8 cellular contexts compared by ENCODE assay signal in the genomic region with DNA sequence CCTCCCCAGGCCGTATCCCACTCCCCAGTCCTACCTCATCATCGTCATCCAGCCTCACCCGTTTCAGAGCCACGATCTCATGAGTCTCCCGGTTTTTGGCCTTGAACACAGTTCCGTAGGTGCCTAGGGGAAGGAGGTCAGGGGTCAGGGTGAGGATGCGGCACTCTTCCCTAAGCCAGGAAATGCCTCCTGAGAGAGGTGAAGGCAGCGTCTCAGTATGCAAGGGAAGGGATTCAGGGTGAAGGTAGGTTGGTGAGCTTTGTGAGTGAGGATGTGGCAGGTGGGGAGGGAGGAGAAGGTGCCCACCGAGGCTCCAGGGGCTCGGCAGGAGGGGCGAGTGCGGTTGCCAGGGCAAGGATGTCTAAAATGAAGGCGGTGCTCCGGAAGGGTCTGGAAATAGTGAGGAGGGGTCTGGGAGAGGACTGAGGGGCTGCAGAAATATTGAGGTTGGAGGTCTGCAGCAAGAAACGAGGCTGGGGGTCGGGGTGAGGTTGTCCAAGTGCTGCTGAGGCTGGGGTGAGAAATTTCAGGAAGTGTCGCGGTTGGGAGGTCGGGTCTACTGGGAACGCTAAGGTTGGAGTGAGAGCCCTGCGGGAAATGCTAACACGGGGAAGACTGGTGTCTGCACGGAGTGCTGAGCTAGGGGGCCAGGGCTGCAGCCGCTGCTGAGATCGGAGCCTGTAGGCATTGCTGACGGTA. TPM values are rescaled to one million over a fixed set of nuclear protein-coding genes. Genes with fewer than 3 reads are reported as not detected.
DNase-seq lines count a peak whose midpoint lies in the region; ATAC-seq, FAIRE-seq and TF ChIP-seq lines count a peak whose summit lies in the region.

No MANE protein-coding gene starts in this region.

- H3K4ac ChIP-seq in mesenchymal stem cell (ENCODE audit: low read depth in 1 of 2, low read length in 2 of 2), result no peak overlapping the region

- no peak overlapping the region for H4K91ac ChIP-seq in mesenchymal stem cell (ENCODE audit: low read length)

- TF ChIP-seq RAD21 in K562 (CRISPR knock-in tag; conservative IDR thresholded peaks at IDR 0.05 in 1 of 2, IDR thresholded peaks at IDR 0.05 in 1 of 2), result no peak

- H3K9me1 ChIP-seq in K562 (ENCODE audit: control insufficient read depth, insufficient read depth, low read length), result no peaks in the 10 kb centered on the region

- CTCF ChIA-PET in K562 (lab: Yijun Ruan, JAX; ENCODE audit: low intra/inter-chr PET ratio), result interaction anchor here (2.9 kb wide), 1 partner anchor 28 kb away, joined by 14 read pairs; the partner anchor contains the start of gene ABCB8

- TF ChIP-seq EP300 in K562 (IDR thresholded peaks at IDR 0.05; ENCODE audit: low read length), result no peak

- H3K14ac ChIP-seq in mesenchymal stem cell (ENCODE audit: low read length in 2 of 2), result peak overlapping the region in 1 of 2 experiments; percentile 0

- H2BK120ac ChIP-seq in mesenchymal stem cell (ENCODE audit: low read depth, low read length), result no peak overlapping the region

- H3K9ac ChIP-seq in HUES64 (ENCODE audit: low read depth, low read length) (peak overlapping the region; percentile 10; the same call in 1 of the 2 replicates), K562 (ENCODE audit: insufficient read depth in 1 of 2, low read depth in 2 of 2, low read length in 2 of 2) (peak overlapping the region; percentile 85 to 91), mesenchymal stem cell (ENCODE audit: low read length) (peak overlapping the region; percentile 90)

- peak; percentile 10 for ATAC-seq in GM21529 (IDR thresholded peaks at IDR 0.05; ENCODE audit: unreplicated experiment)
- peak; percentile 4 for ATAC-seq in K562

- H2AK5ac ChIP-seq in mesenchymal stem cell (ENCODE audit: low read length, severe bottlenecking), result no peak overlapping the region

- H3K27me3 ChIP-seq in GM06990 (replicated peaks; ENCODE audit: control insufficient read depth, insufficient read depth, low read length) (no peaks in the 10 kb centered on the region), HUES64 (ENCODE audit: insufficient read depth, low read length) (peaks cover 33% of the 10 kb centered on the region), K562 (ENCODE audit: control insufficient read depth in 2 of 2, insufficient read depth in 2 of 2, low read length in 2 of 2) (no peaks in the 10 kb centered on the region), mesenchymal stem cell (ENCODE audit: control insufficient read depth in 1 of 2, insufficient read depth in 1 of 2, low read length in 2 of 2) (no peaks in the 10 kb centered on the region)

- H3K18ac ChIP-seq in mesenchymal stem cell (ENCODE audit: low read depth in 1 of 2, low read length in 2 of 2), result peak overlapping the region; percentile 26 to 44

- H2BK5ac ChIP-seq in mesenchymal stem cell (ENCODE audit: low read depth, low read length, poor library complexity, severe bottlenecking), result no peak overlapping the region

- H3K27ac ChIP-seq in HUES64 (ENCODE audit: low read depth, low read length) (no peak overlapping the region), K562 (ENCODE audit: extremely low read depth, low read depth, low read length) (peak overlapping the region; percentile 16; the same call in 2 of the 3 replicates), mesenchymal stem cell (ENCODE audit: low read length, poor library complexity, severe bottlenecking) (peak overlapping the region; percentile 4)

- POLR2A ChIA-PET in K562 (lab: Yijun Ruan, JAX), result interaction anchor here (0.6 to 1.8 kb wide), 4 partner anchors 15 to 94 kb away, joined by 3 to 4 read pairs (median 4); no protein-coding TSS in a partner anchor

- DNase-seq in GM06990 (ENCODE audit: extremely low read depth, insufficient read length) (no peak), K562 (ENCODE audit: extremely low read depth in 1 of 4, low spot score in 3 of 4) (peak in 3 of 4 experiments; percentile 10 to 21 (median 14)), mesenchymal stem cell (no peak), NCI-H1105 (lab: John Stamatoyannopoulos, UW) (no peak), germinal center (ENCODE audit: low spot score) (no peak)
- no peak for DNase-seq in stimulated activated CD4-positive, alpha-beta T cell treated with anti-CD3 and anti-CD28 coated beads, Interleukin-4, amount 100 ng/mL, for 24 hours

- no peak overlapping the region for H2BK12ac ChIP-seq in mesenchymal stem cell (ENCODE audit: low read length in 2 of 2)

- no peak for TF ChIP-seq POLR2A in K562 (conservative IDR thresholded peaks at IDR 0.05)

- in situ Hi-C loops in K562 (cut with MboI), result no loop called here

- no peak for FAIRE-seq in K562 (lab: Jason Lieb, UNC)

- H3K9me3 ChIP-seq in HUES64 (ENCODE audit: insufficient read depth, low read depth, low read length) (no peaks in the 10 kb centered on the region), K562 (replicated peaks; ENCODE audit: control insufficient read depth, insufficient read depth, low read depth, low read length) (no peaks in the 10 kb centered on the region), mesenchymal stem cell (ENCODE audit: control insufficient read depth, low read length) (no peaks in the 10 kb centered on the region)

- BruUV-seq in K562 (replicated peaks; lab: Mats Ljungman, UMichigan), result no TSS peak

- TF ChIP-seq CTCF in GM06990 (IDR thresholded peaks at IDR 0.05; ENCODE audit: insufficient read depth, low read length, poor library complexity, severe bottlenecking) (no peak), K562 (IDR thresholded peaks at IDR 0.05 in 2 of 3, conservative IDR thresholded peaks at IDR 0.05 in 1 of 3; ENCODE audit: insufficient read depth in 2 of 3, low read depth in 1 of 3, low read length in 3 of 3) (no peak)

- H2AFZ ChIP-seq in K562 (ENCODE audit: low read depth, low read length) (peak overlapping the region; percentile 91), mesenchymal stem cell (ENCODE audit: low read depth, low read length) (peak overlapping the region; percentile 30)

- 6% methylated on average over 26 of the region's 26 CpGs for WGBS in HUES64
- WGBS in K562 (ENCODE audit: insufficient coverage, low coverage, missing lambda C conversion rate), result 32% methylated on average over 26 of the region's 26 CpGs
- 12% methylated on average over 25 of the region's 26 CpGs for WGBS in mesenchymal stem cell

- H4K20me1 ChIP-seq in K562 (replicated peaks; ENCODE audit: control insufficient read depth, insufficient read depth, low read length), result peaks cover 10% of the 10 kb centered on the region

- H3K4me3 ChIP-seq in GM06990 (replicated peaks; ENCODE audit: low read depth, low read length) (peak overlapping the region; percentile 75), HUES64 (ENCODE audit: low read length) (peak overlapping the region; percentile 86), K562 (peak overlapping the region; percentile 84), mesenchymal stem cell (ENCODE audit: insufficient read depth in 1 of 2, low read depth in 1 of 2, low read length in 2 of 2) (peak overlapping the region; percentile 63 to 96)

- peaks cover 5% of the 10 kb centered on the region for H3K36me3 ChIP-seq in GM06990 (ENCODE audit: control insufficient read depth, insufficient read depth, low read length)
- H3K36me3 ChIP-seq in HUES64 (ENCODE audit: insufficient read depth, low read length), result no peaks in the 10 kb centered on the region
- H3K36me3 ChIP-seq in K562 (ENCODE audit: control insufficient read depth, insufficient read depth, low read length), result peaks cover 5% of the 10 kb centered on the region; the same call in 2 of the 3 replicates
- H3K36me3 ChIP-seq in mesenchymal stem cell (ENCODE audit: control insufficient read depth in 1 of 2, insufficient read depth in 2 of 2, low read depth in 1 of 2, low read length in 2 of 2), result peaks cover 23 to 39% of the 10 kb centered on the region in 2 experiments

- H3K23ac ChIP-seq in mesenchymal stem cell (ENCODE audit: low read length in 2 of 2), result peak overlapping the region in 1 of 2 experiments; percentile 66

- no peak overlapping the region for H2BK15ac ChIP-seq in mesenchymal stem cell (ENCODE audit: low read depth, poor library complexity, severe bottlenecking)

- peaks cover 32% of the 10 kb centered on the region for H3K4me1 ChIP-seq in HUES64 (ENCODE audit: insufficient read depth, low read length)
- peaks cover 52 to 71% of the 10 kb centered on the region in 2 experiments for H3K4me1 ChIP-seq in K562 (replicated peaks in 1 of 2; ENCODE audit: control insufficient read depth in 2 of 2, insufficient read depth in 2 of 2, low read length in 2 of 2)
- peaks cover 35% of the 10 kb centered on the region for H3K4me1 ChIP-seq in mesenchymal stem cell (ENCODE audit: control insufficient read depth, insufficient read depth, low read depth, low read length)

- H3K79me2 ChIP-seq in K562 (ENCODE audit: control insufficient read depth, insufficient read depth, low read length), result peaks cover 34% of the 10 kb centered on the region

- peak overlapping the region; percentile 14 for H4K8ac ChIP-seq in mesenchymal stem cell (ENCODE audit: low read length)

- intact Hi-C loops in K562 (cut with micrococcal nuclease), result no loop called here

- peaks cover 15% of the 10 kb centered on the region for H3K79me1 ChIP-seq in mesenchymal stem cell (replicated peaks; ENCODE audit: low read length, poor library complexity, severe bottlenecking)

- peak overlapping the region; percentile 90 for H3K4me2 ChIP-seq in K562 (ENCODE audit: insufficient read depth, low read length)
- H3K4me2 ChIP-seq in mesenchymal stem cell (ENCODE audit: low read length, poor library complexity, severe bottlenecking), result peak overlapping the region; percentile 78

RNA-seq across cellular contexts. Expression of gene CDK5, which starts 0.5 kb away (rescaled TPM):
- polyA plus RNA-seq in HUES64 (2013, experiment 1 of 2), result 17.2 TPM
- 18.1 TPM for polyA plus RNA-seq in HUES64 (2013, experiment 2 of 2)
- 19.7 and 25.7 TPM in 2 replicates for total RNA-seq in K562 (2011; cell fraction: chromatin; rRNA removed; ENCODE audit: low replicate concordance)
- 30.0 and 32.9 TPM in 2 replicates for total RNA-seq in K562 (2011; cell fraction: nucleolus; rRNA removed)
- total RNA-seq in K562 (2011; cell fraction: nucleoplasm; rRNA removed), result 23.7 and 24.5 TPM in 2 replicates
- 38.0 and 53.5 TPM in 2 replicates for total RNA-seq in K562 (2014; rRNA removed)
- 11.8 and 20.3 TPM in 2 replicates for total RNA-seq in K562 (2014; rRNA removed; fragmentation: Illumina TruSeq; extraction: Trizol)
- 32.2 and 35.8 TPM in 2 replicates for total RNA-seq in K562 (2015; rRNA removed; fragmentation: Illumina TruSeq; extraction: Trizol)
- 25.0 and 25.3 TPM in 2 replicates for total RNA-seq in K562 (2021)
- polyA plus RNA-seq in K562 (2011; rRNA removed), result 27.5 and 28.6 TPM in 2 replicates
- polyA plus RNA-seq in K562 (2011; cell fraction: cytosol; rRNA removed), result 47.3 and 82.3 TPM in 2 replicates
- polyA plus RNA-seq in K562 (2011; cell fraction: nucleus; rRNA removed), result 35.2 and 43.5 TPM in 2 replicates
- polyA plus RNA-seq in K562 (2012), result 36.0 and 38.1 TPM in 2 replicates
- 29.0 and 34.3 TPM in 2 replicates for polyA plus RNA-seq in K562 (2014; fragmentation: Illumina TruSeq; extraction: Trizol)
- 10 to 100 TPM in 1 of 2 experiments, 1 to 10 TPM in 1; 3.2 to 18.1 TPM for polyA plus RNA-seq in K562 (2014; fragmentation: Nextera tagmentation; extraction: Ambion mirVana)
- polyA plus RNA-seq in K562 (2014; rRNA removed), result 25.6 and 28.4 TPM in 2 replicates
- 25.6 and 37.1 TPM in 2 replicates for polyA minus RNA-seq in K562 (2011; rRNA and poly(A)+ RNA removed)
- polyA minus RNA-seq in K562 (2011; cell fraction: cytosol; rRNA and poly(A)+ RNA removed), result 13.6 and 28.1 TPM in 2 replicates
- 15.5 and 21.0 TPM in 2 replicates for polyA minus RNA-seq in K562 (2011; cell fraction: nucleus; rRNA and poly(A)+ RNA removed)
- 20.3 TPM for polyA plus RNA-seq in mesenchymal stem cell (2013, experiment 1 of 2)
- 21.3 TPM for polyA plus RNA-seq in mesenchymal stem cell (2013, experiment 2 of 2)

RNA-seq across cellular contexts. Expression of gene SLC4A2, which starts 2.2 kb away (rescaled TPM):
- 57.5 TPM for polyA plus RNA-seq in HUES64 (2013, experiment 1 of 2)
- 49.5 TPM for polyA plus RNA-seq in HUES64 (2013, experiment 2 of 2)
- total RNA-seq in K562 (2011; cell fraction: chromatin; rRNA removed; ENCODE audit: low replicate concordance), result 230 and 845 TPM in 2 replicates
- total RNA-seq in K562 (2011; cell fraction: nucleolus; rRNA removed), result 746 and 756 TPM in 2 replicates
- total RNA-seq in K562 (2011; cell fraction: nucleoplasm; rRNA removed), result 367 and 388 TPM in 2 replicates
- total RNA-seq in K562 (2014; rRNA removed) (360 and 417 TPM in 2 replicates), K562 (2014; rRNA removed; fragmentation: Illumina TruSeq; extraction: Trizol) (32.6 and 55.0 TPM in 2 replicates), K562 (2015; rRNA removed; fragmentation: Illumina TruSeq; extraction: Trizol) (130 and 132 TPM in 2 replicates), K562 (2021) (363 and 375 TPM in 2 replicates)
- polyA plus RNA-seq in K562 (2011; rRNA removed) (69.2 and 85.2 TPM in 2 replicates), K562 (2014; fragmentation: Illumina TruSeq; extraction: Trizol) (166 and 212 TPM in 2 replicates), K562 (2014; fragmentation: Nextera tagmentation; extraction: Ambion mirVana) (10 to 100 TPM; 11.4 to 28.8 TPM), K562 (2014; rRNA removed) (306 and 316 TPM in 2 replicates)
- 68.0 and 147 TPM in 2 replicates for polyA plus RNA-seq in K562 (2011; cell fraction: cytosol; rRNA removed)
- 438 and 829 TPM in 2 replicates for polyA plus RNA-seq in K562 (2011; cell fraction: nucleus; rRNA removed)
- polyA plus RNA-seq in K562 (2012), result 243 and 347 TPM in 2 replicates
- 29.9 and 60.1 TPM in 2 replicates for polyA minus RNA-seq in K562 (2011; rRNA and poly(A)+ RNA removed)
- 79.9 and 106 TPM in 2 replicates for polyA minus RNA-seq in K562 (2011; cell fraction: cytosol; rRNA and poly(A)+ RNA removed)
- polyA minus RNA-seq in K562 (2011; cell fraction: nucleus; rRNA and poly(A)+ RNA removed), result 138 and 143 TPM in 2 replicates
- polyA plus RNA-seq in mesenchymal stem cell (2013, experiment 1 of 2), result 140 TPM
- 133 TPM for polyA plus RNA-seq in mesenchymal stem cell (2013, experiment 2 of 2)

RNA-seq across cellular contexts. Expression of gene ASIC3, which starts 8.9 kb away (rescaled TPM):
- 0.75 TPM for polyA plus RNA-seq in HUES64 (2013, experiment 1 of 2)
- polyA plus RNA-seq in HUES64 (2013, experiment 2 of 2), result 1.0 TPM
- 11.1 and 29.9 TPM in 2 replicates for total RNA-seq in K562 (2011; cell fraction: chromatin; rRNA removed; ENCODE audit: low replicate concordance)
- 11.7 and 12.1 TPM in 2 replicates for total RNA-seq in K562 (2011; cell fraction: nucleolus; rRNA removed)
- total RNA-seq in K562 (2011; cell fraction: nucleoplasm; rRNA removed), result 11.4 and 19.2 TPM in 2 replicates
- total RNA-seq in K562 (2014; rRNA removed) (0.32 and 1.5 TPM in 2 replicates), K562 (2014; rRNA removed; fragmentation: Illumina TruSeq; extraction: Trizol) (0.32 and 0.40 TPM in 2 replicates), K562 (2015; rRNA removed; fragmentation: Illumina TruSeq; extraction: Trizol) (0.87 and 0.98 TPM in 2 replicates), K562 (2021) (2.9 and 3.2 TPM in 2 replicates)
- polyA plus RNA-seq in K562 (2011; rRNA removed) (1.3 and 2.7 TPM in 2 replicates), K562 (2014; fragmentation: Illumina TruSeq; extraction: Trizol) (2.4 and 2.7 TPM in 2 replicates), K562 (2014; fragmentation: Nextera tagmentation; extraction: Ambion mirVana) (under 1 TPM; 0.11 to 0.44 TPM), K562 (2014; rRNA removed) (3.3 and 5.0 TPM in 2 replicates)
- 2.1 and 3.3 TPM in 2 replicates for polyA plus RNA-seq in K562 (2011; cell fraction: cytosol; rRNA removed)
- polyA plus RNA-seq in K562 (2011; cell fraction: nucleus; rRNA removed), result 18.1 and 42.9 TPM in 2 replicates
- polyA plus RNA-seq in K562 (2012), result 5.5 and 18.9 TPM in 2 replicates
- polyA minus RNA-seq in K562 (2011; rRNA and poly(A)+ RNA removed), result not detected in 2 replicates
- 0.64 and 1.5 TPM in 2 replicates for polyA minus RNA-seq in K562 (2011; cell fraction: cytosol; rRNA and poly(A)+ RNA removed)
- polyA minus RNA-seq in K562 (2011; cell fraction: nucleus; rRNA and poly(A)+ RNA removed), result 2.7 and 3.0 TPM in 2 replicates
- 0.99 TPM for polyA plus RNA-seq in mesenchymal stem cell (2013, experiment 1 of 2)
- 1.0 TPM for polyA plus RNA-seq in mesenchymal stem cell (2013, experiment 2 of 2)

RNA-seq across cellular contexts. Expression of gene FASTK, which starts 23.4 kb away (rescaled TPM):
- polyA plus RNA-seq in HUES64 (2013, experiment 1 of 2), result 39.7 TPM
- 35.6 TPM for polyA plus RNA-seq in HUES64 (2013, experiment 2 of 2)
- 153 and 539 TPM in 2 replicates for total RNA-seq in K562 (2011; cell fraction: chromatin; rRNA removed; ENCODE audit: low replicate concordance)
- 501 and 515 TPM in 2 replicates for total RNA-seq in K562 (2011; cell fraction: nucleolus; rRNA removed)
- total RNA-seq in K562 (2011; cell fraction: nucleoplasm; rRNA removed), result 225 and 261 TPM in 2 replicates
- total RNA-seq in K562 (2014; rRNA removed) (114 and 139 TPM in 2 replicates), K562 (2014; rRNA removed; fragmentation: Illumina TruSeq; extraction: Trizol) (8.3 and 12.6 TPM in 2 replicates), K562 (2015; rRNA removed; fragmentation: Illumina TruSeq; extraction: Trizol) (50.3 and 55.4 TPM in 2 replicates), K562 (2021) (106 and 112 TPM in 2 replicates)
- polyA plus RNA-seq in K562 (2011; rRNA removed) (48.2 and 69.4 TPM in 2 replicates), K562 (2014; fragmentation: Illumina TruSeq; extraction: Trizol) (38.2 and 53.4 TPM in 2 replicates), K562 (2014; fragmentation: Nextera tagmentation; extraction: Ambion mirVana) (1 to 10 TPM in 1 of 2 experiments, under 1 TPM in 1; 0.51 to 2.7 TPM), K562 (2014; rRNA removed) (150 and 181 TPM in 2 replicates)
- 50.7 and 105 TPM in 2 replicates for polyA plus RNA-seq in K562 (2011; cell fraction: cytosol; rRNA removed)
- polyA plus RNA-seq in K562 (2011; cell fraction: nucleus; rRNA removed), result 711 and 1,075 TPM in 2 replicates
- 70.9 and 124 TPM in 2 replicates for polyA plus RNA-seq in K562 (2012)
- 18.8 and 24.7 TPM in 2 replicates for polyA minus RNA-seq in K562 (2011; rRNA and poly(A)+ RNA removed)
- polyA minus RNA-seq in K562 (2011; cell fraction: cytosol; rRNA and poly(A)+ RNA removed), result 22.8 and 23.4 TPM in 2 replicates
- 187 and 189 TPM in 2 replicates for polyA minus RNA-seq in K562 (2011; cell fraction: nucleus; rRNA and poly(A)+ RNA removed)
- 72.5 TPM for polyA plus RNA-seq in mesenchymal stem cell (2013, experiment 1 of 2)
- polyA plus RNA-seq in mesenchymal stem cell (2013, experiment 2 of 2), result 69.4 TPM

RNA-seq across cellular contexts. Expression of gene TMUB1, which starts 26.1 kb away (rescaled TPM):
- 34.7 TPM for polyA plus RNA-seq in HUES64 (2013, experiment 1 of 2)
- 37.9 TPM for polyA plus RNA-seq in HUES64 (2013, experiment 2 of 2)
- total RNA-seq in K562 (2011; cell fraction: chromatin; rRNA removed; ENCODE audit: low replicate concordance), result 28.8 and 70.7 TPM in 2 replicates
- total RNA-seq in K562 (2011; cell fraction: nucleolus; rRNA removed), result 113 and 126 TPM in 2 replicates
- total RNA-seq in K562 (2011; cell fraction: nucleoplasm; rRNA removed), result 72.2 and 72.4 TPM in 2 replicates
- total RNA-seq in K562 (2014; rRNA removed) (189 and 255 TPM in 2 replicates), K562 (2014; rRNA removed; fragmentation: Illumina TruSeq; extraction: Trizol) (19.4 and 21.4 TPM in 2 replicates), K562 (2015; rRNA removed; fragmentation: Illumina TruSeq; extraction: Trizol) (86.3 and 97.0 TPM in 2 replicates), K562 (2021) (233 and 241 TPM in 2 replicates)
- polyA plus RNA-seq in K562 (2011; rRNA removed) (38.4 and 59.7 TPM in 2 replicates), K562 (2014; fragmentation: Illumina TruSeq; extraction: Trizol) (74.1 and 210 TPM in 2 replicates), K562 (2014; fragmentation: Nextera tagmentation; extraction: Ambion mirVana) (under 1 TPM; 0.14 to 0.34 TPM), K562 (2014; rRNA removed) (195 and 207 TPM in 2 replicates)
- 86.5 and 297 TPM in 2 replicates for polyA plus RNA-seq in K562 (2011; cell fraction: cytosol; rRNA removed)
- polyA plus RNA-seq in K562 (2011; cell fraction: nucleus; rRNA removed), result 123 and 249 TPM in 2 replicates
- 165 and 183 TPM in 2 replicates for polyA plus RNA-seq in K562 (2012)
- polyA minus RNA-seq in K562 (2011; rRNA and poly(A)+ RNA removed), result 8.2 and 12.5 TPM in 2 replicates
- 52.4 and 69.4 TPM in 2 replicates for polyA minus RNA-seq in K562 (2011; cell fraction: cytosol; rRNA and poly(A)+ RNA removed)
- polyA minus RNA-seq in K562 (2011; cell fraction: nucleus; rRNA and poly(A)+ RNA removed), result 18.0 and 20.3 TPM in 2 replicates
- polyA plus RNA-seq in mesenchymal stem cell (2013, experiment 1 of 2), result 56.8 TPM
- polyA plus RNA-seq in mesenchymal stem cell (2013, experiment 2 of 2), result 53.5 TPM

Comparison
In these comparisons a context has a peak if more than half of its experiments do, and no peak if none do; other contexts are left out.
1. DNase-seq: peak in K562 (3 of 4); none in GM06990 (single experiment), mesenchymal stem cell (single experiment), NCI-H1105 (single experiment), germinal center (single experiment) and stimulated activated CD4-positive, alpha-beta T cell treated with anti-CD3 and anti-CD28 coated beads, Interleukin-4, amount 100 ng/mL, for 24 hours (single experiment).
2. H3K9ac ChIP-seq: peak in every context shown above with its lines; median percentile 90 in mesenchymal stem cell; 88 in K562; 10 in HUES64.
3. Peak in every context shown above with its lines, with median percentiles within 50 percentile points of each other: H3K4me3 ChIP-seq.